8 cellular contexts compared by ENCODE assay signal in the genomic region with DNA sequence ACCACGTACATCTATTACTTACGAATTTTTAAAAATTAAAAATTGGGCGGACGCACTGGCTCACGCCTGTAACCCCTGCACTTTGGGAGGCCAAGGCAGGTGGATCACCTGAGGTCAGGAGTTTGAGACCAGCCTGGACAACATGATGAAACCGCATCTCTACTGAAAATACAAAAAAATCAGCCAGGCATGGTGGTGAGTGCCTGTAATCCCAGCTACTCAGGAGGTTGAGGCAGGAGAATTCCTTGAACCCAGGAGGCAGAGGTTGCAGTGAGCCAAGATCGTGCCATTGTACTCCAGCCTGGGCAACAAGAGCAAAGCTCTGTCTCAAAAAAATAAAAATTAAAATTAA. TPM values are rescaled to one million over a fixed set of nuclear protein-coding genes. Genes with fewer than 3 reads are reported as not detected.
DNase-seq lines count a peak whose midpoint lies in the region; ATAC-seq, FAIRE-seq and TF ChIP-seq lines count a peak whose summit lies in the region.
"Not testable (repeated sequence)": the region's sequence is repeated elsewhere in the genome, so short reads cannot be mapped to it uniquely, and the experiment has no call there.

No MANE protein-coding gene starts in this region.

- TF ChIP-seq EP300 in A549 (IDR thresholded peaks at IDR 0.05) = not testable (repeated sequence)

- not testable (repeated sequence) for H3K27me3 ChIP-seq in DND-41 (ENCODE audit: insufficient read depth, low read length, poor library complexity)

- TF ChIP-seq RAD21 in A549 (conservative IDR thresholded peaks at IDR 0.05 in 1 of 2, IDR thresholded peaks at IDR 0.05 in 1 of 2) = not testable (repeated sequence)

- not testable (repeated sequence) for FAIRE-seq in A549 (lab: Jason Lieb, UNC)

- intact Hi-C loops in natural killer cell (cut with micrococcal nuclease) = not testable (repeated sequence)

- H3K27ac ChIP-seq in A549 = peak overlapping the region; percentile 48 to 80
- not testable (repeated sequence) for H3K27ac ChIP-seq in DND-41 (ENCODE audit: low read length)

- H3K4me3 ChIP-seq in A549; DND-41 (ENCODE audit: low read depth in 1 of 2, low read length in 2 of 2): not testable (repeated sequence)

- not testable (repeated sequence) for H3K9ac ChIP-seq in DND-41 (ENCODE audit: low read depth, low read length)

- not testable (repeated sequence) for H2AFZ ChIP-seq in DND-41 (ENCODE audit: low read depth, low read length)

- peak overlapping the region; percentile 71; the same call in 2 of the 3 replicates for H3K4me2 ChIP-seq in A549
- peak overlapping the region; percentile 10; the same call in 1 of the 2 replicates for H3K4me2 ChIP-seq in DND-41 (ENCODE audit: insufficient read depth, low read length)

- POLR2A ChIA-PET in A549 (lab: Yijun Ruan, JAX) = interaction anchor here (1.0 kb wide), 1 partner anchor 52 kb away, joined by 3 read pairs; no protein-coding TSS in a partner anchor
- POLR2A ChIA-PET in activated CD8-positive, alpha-beta T cell treated with anti-CD3 and anti-CD28 coated beads, Interleukin-2, amount 10 ng/mL, durations not matched to agents 7 days and 5 days (lab: Charles Lee) = interaction anchor here (0.7 to 2.4 kb wide), 11 partner anchors 18 to 100 kb away, joined by 3 to 14 read pairs (median 4); no protein-coding TSS in a partner anchor

- 88% methylated on average over 7 of the region's 7 CpGs for WGBS in A549 (ENCODE audit: missing lambda C conversion rate)

- not testable (repeated sequence) for H3K9me3 Mint-ChIP-seq in T-helper 2 cell treated with Interferon-gamma antibody and Interleukin-4, amounts not matched to agents 5 μg/mL and 100 μg/mL, for 36 hours; activated CD8-positive, alpha-beta T cell treated with anti-CD3 and anti-CD28 coated beads, Interleukin-2, amount 10 ng/mL, durations not matched to agents 7 days and 5 days (ENCODE audit: insufficient read depth); activated T-helper 17 cell treated with anti-CD3 and anti-CD28 coated beads, Interleukin-2, amount 50 U/mL, for 72 hours; activated naive CD8-positive, alpha-beta T cell treated with anti-CD3 and anti-CD28 coated beads, Interleukin-2, amount 50 U/mL, for 24 hours; natural killer cell; stimulated activated naive CD8-positive, alpha-beta T cell treated with anti-CD3 and anti-CD28 coated beads, Interleukin-15, Interleukin-2, amounts not matched to agents 100 ng/mL and 50 ng/mL, for 24 hours

- H3K4me3 Mint-ChIP-seq in T-helper 2 cell treated with Interferon-gamma antibody and Interleukin-4, amounts not matched to agents 5 μg/mL and 100 μg/mL, for 36 hours = peak overlapping the region; percentile 80
- H3K4me3 Mint-ChIP-seq in activated CD8-positive, alpha-beta T cell treated with anti-CD3 and anti-CD28 coated beads, Interleukin-2, amount 10 ng/mL, durations not matched to agents 7 days and 5 days = peak overlapping the region; percentile 47
- peak overlapping the region; percentile 62 for H3K4me3 Mint-ChIP-seq in activated T-helper 17 cell treated with anti-CD3 and anti-CD28 coated beads, Interleukin-2, amount 50 U/mL, for 72 hours
- peak overlapping the region; percentile 40 for H3K4me3 Mint-ChIP-seq in activated naive CD8-positive, alpha-beta T cell treated with anti-CD3 and anti-CD28 coated beads, Interleukin-2, amount 50 U/mL, for 24 hours
- not testable (repeated sequence) for H3K4me3 Mint-ChIP-seq in natural killer cell
- peak overlapping the region; percentile 70 for H3K4me3 Mint-ChIP-seq in stimulated activated naive CD8-positive, alpha-beta T cell treated with anti-CD3 and anti-CD28 coated beads, Interleukin-15, Interleukin-2, amounts not matched to agents 100 ng/mL and 50 ng/mL, for 24 hours

- not testable (repeated sequence) for TF ChIP-seq POLR2A in A549 (IDR thresholded peaks at IDR 0.05; ENCODE audit: low read length)

- H3K4me1 ChIP-seq in A549 (peaks cover 28% of the 10 kb centered on the region), DND-41 (ENCODE audit: insufficient read depth, low read length) (peaks cover 29% of the 10 kb centered on the region)

- H3K27ac Mint-ChIP-seq in T-helper 2 cell treated with Interferon-gamma antibody and Interleukin-4, amounts not matched to agents 5 μg/mL and 100 μg/mL, for 36 hours = peak overlapping the region; percentile 99
- H3K27ac Mint-ChIP-seq in activated CD8-positive, alpha-beta T cell treated with anti-CD3 and anti-CD28 coated beads, Interleukin-2, amount 10 ng/mL, durations not matched to agents 7 days and 5 days = peak overlapping the region; percentile 92
- H3K27ac Mint-ChIP-seq in activated T-helper 17 cell treated with anti-CD3 and anti-CD28 coated beads, Interleukin-2, amount 50 U/mL, for 72 hours = peak overlapping the region; percentile 89
- peak overlapping the region; percentile 97 for H3K27ac Mint-ChIP-seq in activated naive CD8-positive, alpha-beta T cell treated with anti-CD3 and anti-CD28 coated beads, Interleukin-2, amount 50 U/mL, for 24 hours
- peak overlapping the region; percentile 79 to 85 for H3K27ac Mint-ChIP-seq in natural killer cell
- H3K27ac Mint-ChIP-seq in stimulated activated naive CD8-positive, alpha-beta T cell treated with anti-CD3 and anti-CD28 coated beads, Interleukin-15, Interleukin-2, amounts not matched to agents 100 ng/mL and 50 ng/mL, for 24 hours = peak overlapping the region; percentile 99

- not testable (repeated sequence) for ATAC-seq in A549; DND-41 (ENCODE audit: insufficient read depth, low read depth); activated T-helper 17 cell treated with anti-CD3 and anti-CD28 coated beads, Interleukin-2, amount 50 U/mL, for 72 hours (replicated peaks); activated naive CD8-positive, alpha-beta T cell treated with anti-CD3 and anti-CD28 coated beads, Interleukin-2, amount 50 U/mL, for 24 hours; natural killer cell
- peak; percentile 13 for ATAC-seq in activated CD8-positive, alpha-beta T cell treated with anti-CD3 and anti-CD28 coated beads, Interleukin-2, amount 10 ng/mL, durations not matched to agents 7 days and 5 days

- not testable (repeated sequence) for H3K36me3 ChIP-seq in DND-41 (ENCODE audit: insufficient read depth, low read length)

- DNase-seq in A549 (ENCODE audit: low read depth in 1 of 2, low spot score in 1 of 2); DND-41; T-helper 2 cell treated with Interferon-gamma antibody and Interleukin-4, amounts not matched to agents 5 μg/mL and 100 μg/mL, for 36 hours (ENCODE audit: low spot score); activated CD8-positive, alpha-beta T cell treated with anti-CD3 and anti-CD28 coated beads, Interleukin-2, amount 10 ng/mL, durations not matched to agents 7 days and 5 days; activated naive CD8-positive, alpha-beta T cell treated with anti-CD3 and anti-CD28 coated beads, Interleukin-2, amount 50 U/mL, for 24 hours; natural killer cell: not testable (repeated sequence)

- CTCF ChIA-PET in A549 (lab: Yijun Ruan, JAX) = interaction anchor here (0.6 to 2.6 kb wide), 6 partner anchors 13 to 101 kb away, joined by 3 to 11 read pairs (median 5); no protein-coding TSS in a partner anchor
- CTCF ChIA-PET in activated CD8-positive, alpha-beta T cell treated with anti-CD3 and anti-CD28 coated beads, Interleukin-2, amount 10 ng/mL, durations not matched to agents 7 days and 5 days (lab: Charles Lee) = interaction anchor here (0.8 to 4.0 kb wide), 11 partner anchors 9 to 95 kb away, joined by 3 to 40 read pairs (median 4); no protein-coding TSS in a partner anchor

- peaks cover 70% of the 10 kb centered on the region for H3K4me1 Mint-ChIP-seq in T-helper 2 cell treated with Interferon-gamma antibody and Interleukin-4, amounts not matched to agents 5 μg/mL and 100 μg/mL, for 36 hours (ENCODE audit: low read depth)
- H3K4me1 Mint-ChIP-seq in activated CD8-positive, alpha-beta T cell treated with anti-CD3 and anti-CD28 coated beads, Interleukin-2, amount 10 ng/mL, durations not matched to agents 7 days and 5 days (ENCODE audit: low read depth) = peaks cover 59% of the 10 kb centered on the region
- H3K4me1 Mint-ChIP-seq in activated T-helper 17 cell treated with anti-CD3 and anti-CD28 coated beads, Interleukin-2, amount 50 U/mL, for 72 hours = peaks cover 29% of the 10 kb centered on the region
- peaks cover 73% of the 10 kb centered on the region for H3K4me1 Mint-ChIP-seq in activated naive CD8-positive, alpha-beta T cell treated with anti-CD3 and anti-CD28 coated beads, Interleukin-2, amount 50 U/mL, for 24 hours
- peaks cover 13 to 21% of the 10 kb centered on the region in 2 donors for H3K4me1 Mint-ChIP-seq in natural killer cell
- H3K4me1 Mint-ChIP-seq in stimulated activated naive CD8-positive, alpha-beta T cell treated with anti-CD3 and anti-CD28 coated beads, Interleukin-15, Interleukin-2, amounts not matched to agents 100 ng/mL and 50 ng/mL, for 24 hours (ENCODE audit: low read depth) = peaks cover 70% of the 10 kb centered on the region

- H3K9me3 ChIP-seq in A549; DND-41 (ENCODE audit: insufficient read depth, low read length, severe bottlenecking): not testable (repeated sequence)

- H3K27me3 Mint-ChIP-seq in T-helper 2 cell treated with Interferon-gamma antibody and Interleukin-4, amounts not matched to agents 5 μg/mL and 100 μg/mL, for 36 hours (ENCODE audit: low read depth); activated CD8-positive, alpha-beta T cell treated with anti-CD3 and anti-CD28 coated beads, Interleukin-2, amount 10 ng/mL, durations not matched to agents 7 days and 5 days (ENCODE audit: low read depth); activated T-helper 17 cell treated with anti-CD3 and anti-CD28 coated beads, Interleukin-2, amount 50 U/mL, for 72 hours; activated naive CD8-positive, alpha-beta T cell treated with anti-CD3 and anti-CD28 coated beads, Interleukin-2, amount 50 U/mL, for 24 hours; natural killer cell (ENCODE audit: low read depth in 2 of 2); stimulated activated naive CD8-positive, alpha-beta T cell treated with anti-CD3 and anti-CD28 coated beads, Interleukin-15, Interleukin-2, amounts not matched to agents 100 ng/mL and 50 ng/mL, for 24 hours: not testable (repeated sequence)

- H4K20me1 ChIP-seq in DND-41 (ENCODE audit: insufficient read depth, low read length) = not testable (repeated sequence)

- TF ChIP-seq CTCF in A549 (IDR thresholded peaks at IDR 0.05); DND-41 (IDR thresholded peaks at IDR 0.05; ENCODE audit: borderline replicate concordance, extremely low read depth, low read length, poor library complexity, severe bottlenecking); natural killer cell (IDR thresholded peaks at IDR 0.05): not testable (repeated sequence)

- not testable (repeated sequence) for H3K79me2 ChIP-seq in DND-41 (ENCODE audit: insufficient read depth, low read length)

- H3K36me3 Mint-ChIP-seq in T-helper 2 cell treated with Interferon-gamma antibody and Interleukin-4, amounts not matched to agents 5 μg/mL and 100 μg/mL, for 36 hours (ENCODE audit: low read depth) = peaks cover 11% of the 10 kb centered on the region
- peaks cover 18% of the 10 kb centered on the region for H3K36me3 Mint-ChIP-seq in activated CD8-positive, alpha-beta T cell treated with anti-CD3 and anti-CD28 coated beads, Interleukin-2, amount 10 ng/mL, durations not matched to agents 7 days and 5 days (ENCODE audit: low read depth)
- H3K36me3 Mint-ChIP-seq in activated T-helper 17 cell treated with anti-CD3 and anti-CD28 coated beads, Interleukin-2, amount 50 U/mL, for 72 hours (ENCODE audit: low read depth); natural killer cell: not testable (repeated sequence)
- peaks cover 11% of the 10 kb centered on the region for H3K36me3 Mint-ChIP-seq in activated naive CD8-positive, alpha-beta T cell treated with anti-CD3 and anti-CD28 coated beads, Interleukin-2, amount 50 U/mL, for 24 hours (ENCODE audit: low read depth)
- peaks cover 21% of the 10 kb centered on the region for H3K36me3 Mint-ChIP-seq in stimulated activated naive CD8-positive, alpha-beta T cell treated with anti-CD3 and anti-CD28 coated beads, Interleukin-15, Interleukin-2, amounts not matched to agents 100 ng/mL and 50 ng/mL, for 24 hours (ENCODE audit: low read depth)

RNA-seq across cellular contexts. Expression of gene NSMCE1, which starts 5.9 kb away (rescaled TPM):
- polyA plus RNA-seq in A549 (2011; rRNA removed) (32.0 and 33.3 TPM in 2 replicates), A549 (2017; fragmentation: RNase III; extraction: RNeasy Plus Mini Kit Qiagen cat#74134 plus additional on column Dnase treatment) (59.9 to 72.6 TPM (median 60.6 TPM) in 3 replicates)
- polyA plus RNA-seq in A549 (2012; cell fraction: cytosol; rRNA removed) = 28.8 and 36.5 TPM in 2 replicates
- polyA plus RNA-seq in A549 (2012; cell fraction: nucleus; rRNA removed) = 18.9 and 25.4 TPM in 2 replicates
- polyA minus RNA-seq in A549 (2011; rRNA and poly(A)+ RNA removed) = 40.0 and 43.9 TPM in 2 replicates
- total RNA-seq in activated CD8-positive, alpha-beta T cell treated with anti-CD3 and anti-CD28 coated beads, Interleukin-2, amount 10 ng/mL, durations not matched to agents 7 days and 5 days = 10 to 100 TPM; 87.3 to 94.9 TPM
- 10 to 100 TPM; 59.6 to 99.8 TPM for total RNA-seq in activated T-helper 17 cell treated with anti-CD3 and anti-CD28 coated beads, Interleukin-2, amount 50 U/mL, for 72 hours
- 10 to 100 TPM; 29.4 to 42.7 (median 37.7) TPM for total RNA-seq in natural killer cell

RNA-seq across cellular contexts. Expression of gene IL4R, which starts 39.3 kb away (rescaled TPM):
- polyA plus RNA-seq in A549 (2011; rRNA removed) = 14.4 and 19.9 TPM in 2 replicates
- polyA plus RNA-seq in A549 (2012; cell fraction: cytosol; rRNA removed) = 17.9 and 24.6 TPM in 2 replicates
- polyA plus RNA-seq in A549 (2012; cell fraction: nucleus; rRNA removed) = 37.5 and 40.4 TPM in 2 replicates
- 16.9 to 21.5 TPM (median 19.3 TPM) in 3 replicates for polyA plus RNA-seq in A549 (2017; fragmentation: RNase III; extraction: RNeasy Plus Mini Kit Qiagen cat#74134 plus additional on column Dnase treatment)
- polyA minus RNA-seq in A549 (2011; rRNA and poly(A)+ RNA removed) = 36.4 and 37.1 TPM in 2 replicates
- total RNA-seq in activated CD8-positive, alpha-beta T cell treated with anti-CD3 and anti-CD28 coated beads, Interleukin-2, amount 10 ng/mL, durations not matched to agents 7 days and 5 days = 100 to 1,000 TPM; 231 to 237 TPM
- 100 to 1,000 TPM; 163 to 216 TPM for total RNA-seq in activated T-helper 17 cell treated with anti-CD3 and anti-CD28 coated beads, Interleukin-2, amount 50 U/mL, for 72 hours
- 10 to 100 TPM; 70.2 to 87.2 (median 86.0) TPM for total RNA-seq in natural killer cell
